ENCODE assay signal across 8 cellular contexts in genomic region chr4:184250795-184251679, GRCh38. TPM values are rescaled to one million over a fixed set of nuclear protein-coding genes. Genes with fewer than 3 reads are reported as not detected.
DNase-seq lines count a peak whose midpoint lies in the region; ATAC-seq, FAIRE-seq and TF ChIP-seq lines count a peak whose summit lies in the region.

No MANE protein-coding gene starts in this region.

- H3K79me2 ChIP-seq in GM12878 (ENCODE audit: control insufficient read depth, insufficient read depth, low read length), result no peaks in the 10 kb centered on the region

- H3K27ac ChIP-seq in GM12878 (ENCODE audit: control insufficient read depth, insufficient read depth), result no peak overlapping the region
- no peak overlapping the region for H3K27ac ChIP-seq in kidney (ENCODE audit: low read depth in 2 of 2, low read length in 2 of 2)

- no peaks in the 10 kb centered on the region for H4K20me1 ChIP-seq in GM12878 (ENCODE audit: control insufficient read depth, insufficient read depth)

- intact Hi-C loops in GM12878 (cut with micrococcal nuclease; ENCODE audit: unreplicated experiment), result loop anchor here (1.0 kb wide), 1 partner anchor 411 kb away; no protein-coding TSS in a partner anchor
- intact Hi-C loops in kidney (cut with DNase I), result no loop called here

- peaks cover 22% of the 10 kb centered on the region; the same call in 1 of the 2 replicates for H3K9me3 ChIP-seq in NT2/D1 (ENCODE audit: insufficient read depth, low read length)
- no peaks in the 10 kb centered on the region; the same call in 2 of the 3 replicates for H3K9me3 ChIP-seq in GM12878 (replicated peaks; ENCODE audit: control insufficient read depth, insufficient read depth, low read length)
- no peaks in the 10 kb centered on the region for H3K9me3 ChIP-seq in kidney (ENCODE audit: control insufficient read depth in 1 of 2, low read length in 2 of 2)

- no peaks in the 10 kb centered on the region for H3K27me3 Mint-ChIP-seq in type B pancreatic cell

- H3K27ac Mint-ChIP-seq in type B pancreatic cell, result no peak overlapping the region

- POLR2A ChIA-PET in GM12878 (lab: Charles Lee), result interaction anchor here (0.6 to 1.2 kb wide), 2 partner anchors 10 to 23 kb away, joined by 3 to 4 read pairs; no protein-coding TSS in a partner anchor

- WGBS in GM12878 (ENCODE audit: insufficient coverage, insufficient replicate concordance, low lambda C conversion rate, missing lambda C conversion rate), result 60% methylated on average over 23 of the region's 23 CpGs

- H3K36me3 ChIP-seq in NT2/D1 (ENCODE audit: insufficient read depth, insufficient read length, low read length) (no peaks in the 10 kb centered on the region), GM12878 (ENCODE audit: control insufficient read depth in 2 of 2, insufficient read depth in 2 of 2, low read length in 1 of 2) (no peaks in the 10 kb centered on the region), kidney (ENCODE audit: control insufficient read depth in 1 of 2, insufficient read depth in 2 of 2, low read length in 2 of 2) (no peaks in the 10 kb centered on the region)

- FAIRE-seq in GM12878 (lab: Jason Lieb, UNC) (peak; percentile 27), kidney (lab: Jason Lieb, UNC) (no peak)

- no peak overlapping the region for H2AFZ ChIP-seq in GM12878 (ENCODE audit: control insufficient read depth, low read depth, low read length)

- ATAC-seq in GM12878, result peak; percentile 97
- ATAC-seq in GM19328 (IDR thresholded peaks at IDR 0.05; ENCODE audit: unreplicated experiment), result no peak

- no peak overlapping the region for H3K4me3 ChIP-seq in NT2/D1 (ENCODE audit: insufficient read length, low read depth)
- H3K4me3 ChIP-seq in GM12878, result no peak overlapping the region
- H3K4me3 ChIP-seq in kidney (ENCODE audit: low read length in 2 of 2), result no peak overlapping the region

- TF ChIP-seq CTCF in GM13977 (IDR thresholded peaks at IDR 0.05; ENCODE audit: extremely low read depth, insufficient read depth, missing control alignments) (peak; percentile 43), GM12878 (IDR thresholded peaks at IDR 0.05 in 2 of 3, conservative IDR thresholded peaks at IDR 0.05 in 1 of 3; ENCODE audit: control insufficient read depth in 2 of 3, extremely low read depth in 1 of 3, insufficient read depth in 1 of 3, low read depth in 3 of 3, low read length in 3 of 3) (peak; percentile 38 to 60 (median 54); a peak in 5 of 6 replicates), kidney (IDR thresholded peaks at IDR 0.05; ENCODE audit: borderline replicate concordance, extremely low read depth, insufficient read depth) (peak; percentile 55), type B pancreatic cell (conservative IDR thresholded peaks at IDR 0.05) (peak; percentile 81)

- peak; percentile 58 for DNase-seq in AG20443 (ENCODE audit: low spot score)
- DNase-seq in GM13977 (ENCODE audit: low spot score), result peak; percentile 61
- peak; percentile 51 for DNase-seq in HT-29 (ENCODE audit: low spot score)
- DNase-seq in NT2/D1 (ENCODE audit: low read depth, low spot score), result peak; percentile 39
- no peak for DNase-seq in GM12878 (ENCODE audit: low read depth, low spot score)
- DNase-seq in kidney, result no peak
- DNase-seq in type B pancreatic cell (ENCODE audit: extremely low spot score, unreplicated experiment), result no peak

- SMC1A ChIA-PET in GM12878 (lab: Charles Lee; ENCODE audit: uncharacterized antibody, unreplicated experiment), result interaction anchor here (1.0 to 1.6 kb wide), 3 partner anchors 13 to 411 kb away, joined by 3 read pairs; no protein-coding TSS in a partner anchor

- BruUV-seq in GM12878 (replicated peaks; lab: Mats Ljungman, UMichigan), result no TSS peak

- H3K36me3 Mint-ChIP-seq in type B pancreatic cell, result no peaks in the 10 kb centered on the region

- H3K27me3 ChIP-seq in NT2/D1 (ENCODE audit: insufficient read depth, insufficient read length) (no peaks in the 10 kb centered on the region), GM12878 (replicated peaks in 1 of 2; ENCODE audit: control insufficient read depth in 2 of 2, insufficient read depth in 2 of 2, low read length in 1 of 2) (no peaks in the 10 kb centered on the region)

- no peak for TF ChIP-seq POLR2A in GM12878 (IDR thresholded peaks at IDR 0.05; ENCODE audit: low read depth, low read length)

- TF ChIP-seq EP300 in GM12878 (IDR thresholded peaks at IDR 0.05; ENCODE audit: borderline replicate concordance in 1 of 2, control insufficient read depth in 1 of 2, low read depth in 2 of 2, low read length in 2 of 2), result no peak

- H3K4me2 ChIP-seq in GM12878 (ENCODE audit: control insufficient read depth, insufficient read depth), result no peak overlapping the region

- H3K9me3 Mint-ChIP-seq in type B pancreatic cell, result peaks cover 12% of the 10 kb centered on the region

- H3K9ac ChIP-seq in NT2/D1 (ENCODE audit: insufficient read length, low read depth) (no peak overlapping the region), GM12878 (ENCODE audit: control insufficient read depth, insufficient read depth, low read length) (no peak overlapping the region), kidney (ENCODE audit: low read length in 2 of 2) (no peak overlapping the region)

- H3K4me1 ChIP-seq in NT2/D1 (ENCODE audit: insufficient read depth, insufficient read length) (no peaks in the 10 kb centered on the region), GM12878 (ENCODE audit: control insufficient read depth, insufficient read depth, low read length) (no peaks in the 10 kb centered on the region), kidney (ENCODE audit: control insufficient read depth in 1 of 2, insufficient read depth in 1 of 2, low read depth in 1 of 2, low read length in 2 of 2) (no peaks in the 10 kb centered on the region)

- no peaks in the 10 kb centered on the region for H3K4me1 Mint-ChIP-seq in type B pancreatic cell (ENCODE audit: unreplicated experiment)

- RAD21 ChIA-PET in GM12878 (lab: Charles Lee; ENCODE audit: unreplicated experiment), result interaction anchor here (0.6 to 1.1 kb wide), 4 partner anchors 144 to 824 kb away, joined by 3 read pairs; no protein-coding TSS in a partner anchor

- peak; percentile 67 for TF ChIP-seq RAD21 in GM12878 (IDR thresholded peaks at IDR 0.05; ENCODE audit: insufficient read depth, low read depth, low read length)

- in situ Hi-C loops in GM13977 (cut with MboI; ENCODE audit: low pct_unique_long_range_greater_than_20kb, low sequenced_read_pairs, unreplicated experiment) (no loop called here), GM12878 (cut with MboI) (no loop called here)

- CTCF ChIA-PET in GM12878 (lab: Yijun Ruan, JAX), result interaction anchor here (0.6 to 5.4 kb wide), 15 partner anchors 10 to 483 kb away, joined by 3 to 40 read pairs (median 4); partner anchors contain the start of gene CENPU

- no peak overlapping the region for H3K4me3 Mint-ChIP-seq in type B pancreatic cell

TF ChIP-seq in GM12878, 131 proteins besides CTCF, POLR2A, EP300 and RAD21 (continues in another document):
- TF ChIP-seq ZNF274 (IDR thresholded peaks at IDR 0.05; ENCODE audit: insufficient read depth, insufficient read length), result no peak
- no peak for TF ChIP-seq BACH1 (IDR thresholded peaks at IDR 0.05; ENCODE audit: borderline replicate concordance)
- TF ChIP-seq ZBTB33 (IDR thresholded peaks at IDR 0.05), result no peak
- TF ChIP-seq ZNF622 (IDR thresholded peaks at IDR 0.05), result no peak

RNA-seq across cellular contexts. Expression of gene ENPP6, which starts 33.4 kb away (rescaled TPM):
- total RNA-seq in HT-29 (2014; rRNA removed; shearing (Covaris generic)), result not detected in 2 replicates
- total RNA-seq in GM12878 (2013; cell fraction: nucleolus; rRNA removed), result 0.98 and 2.6 TPM in 2 replicates
- total RNA-seq in GM12878 (2014; rRNA removed), result 0.06 and 0.49 TPM in 2 replicates
- total RNA-seq in GM12878 (2014; rRNA removed; fragmentation: Illumina TruSeq; extraction: Trizol), result 0.28 and 0.76 TPM in 2 replicates
- total RNA-seq in GM12878 (2021), result 0.72 TPM in 1 of 2 replicates, not detected in the other
- polyA plus RNA-seq in GM12878 (2011; ENCODE audit: low read depth), result 0.08 TPM
- polyA plus RNA-seq in GM12878 (2011; rRNA removed), result 0.49 and 0.68 TPM in 2 replicates
- 0.51 and 0.69 TPM in 2 replicates for polyA plus RNA-seq in GM12878 (2011; cell fraction: cytosol; rRNA removed)
- polyA plus RNA-seq in GM12878 (2011; cell fraction: nucleus; rRNA removed), result 0.85 and 1.5 TPM in 2 replicates
- 0.37 and 1.9 TPM in 2 replicates for polyA plus RNA-seq in GM12878 (2012)
- 0.04 and 0.25 TPM in 2 replicates for polyA plus RNA-seq in GM12878 (2014; fragmentation: Illumina TruSeq; extraction: Trizol)
- 1 to 10 TPM in 1 of 2 experiments, under 1 TPM in 1; 0.55 to 1.0 TPM for polyA plus RNA-seq in GM12878 (2014; fragmentation: Nextera tagmentation; extraction: Ambion mirVana)
- polyA plus RNA-seq in GM12878 (2014; rRNA removed), result 0.19 and 0.63 TPM in 2 replicates
- polyA plus RNA-seq in GM12878 (2016; fragmentation: Nextera tagmentation; extraction: Ambion mirVana), result under 1 TPM; 0.32 to 0.44 TPM
- polyA minus RNA-seq in GM12878 (2011; rRNA and poly(A)+ RNA removed), result 0.59 and 0.77 TPM in 2 replicates
- not detected in 2 replicates for polyA minus RNA-seq in GM12878 (2011; cell fraction: cytosol; rRNA and poly(A)+ RNA removed)
- polyA minus RNA-seq in GM12878 (2011; cell fraction: nucleus; rRNA and poly(A)+ RNA removed), result 0.12 and 0.38 TPM in 2 replicates
- total RNA-seq in kidney, result 0.91 TPM
- 7.2 TPM for polyA plus RNA-seq in kidney (ENCODE audit: insufficient read depth, low read depth, low replicate concordance)
- total RNA-seq in type B pancreatic cell (ENCODE audit: low replicate concordance), result 0.51 TPM in 1 of 2 replicates, not detected in the other

Comparison
In these comparisons a context has a peak if more than half of its experiments do, and no peak if none do; other contexts are left out.
1. DNase-seq: peak in AG20443 (single experiment), GM13977 (single experiment), HT-29 (single experiment) and NT2/D1 (single experiment); none in GM12878 (single experiment), kidney (single experiment) and type B pancreatic cell (single experiment).
2. Peak in every context shown above with its lines, with median percentiles within 50 percentile points of each other: CTCF ChIP-seq.